1 cellular context compared by ENCODE assay signal in the genomic region with DNA sequence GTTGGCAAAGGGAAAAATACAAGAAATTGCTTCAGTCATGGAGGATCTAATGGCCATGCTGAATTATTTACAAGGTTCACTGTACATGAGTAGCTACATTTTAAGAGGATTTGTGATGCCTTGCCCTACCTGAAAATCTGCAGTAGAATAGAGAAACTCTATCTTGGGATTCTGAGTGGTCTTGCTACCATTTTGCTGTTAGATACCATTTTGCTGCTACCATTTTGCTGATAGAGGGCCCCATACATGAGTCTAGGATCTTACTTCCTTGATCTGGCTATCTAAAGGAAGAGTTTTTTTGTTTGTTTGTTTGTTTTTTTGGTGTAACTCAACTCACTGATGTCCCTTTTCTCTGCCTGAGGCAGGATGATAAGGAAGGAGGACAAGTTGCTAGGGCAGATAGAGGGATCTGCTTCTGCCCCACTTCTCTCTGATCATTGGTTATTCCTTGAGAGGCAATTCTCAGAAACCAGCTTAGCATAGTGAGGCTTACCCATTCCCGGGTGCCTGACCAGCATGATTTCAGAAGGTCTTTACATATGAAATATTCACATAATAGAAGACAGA.
TF ChIP-seq lines count a peak whose summit lies in the region.

No MANE protein-coding gene starts in this region.

TF ChIP-seq in K562, 482 proteins besides CTCF, POLR2A, EP300 and RAD21 (continued from another document and continues in another):
- TF ChIP-seq RAD51 (IDR thresholded peaks at IDR 0.05; ENCODE audit: borderline replicate concordance, low read depth) (no peak), TEAD4 (IDR thresholded peaks at IDR 0.05; ENCODE audit: low read length) (peak; percentile 93), TEAD4 (CRISPR knock-in tag; IDR thresholded peaks at IDR 0.05; ENCODE audit: borderline replicate concordance) (no peak), HMG20B (CRISPR knock-in tag; IDR thresholded peaks at IDR 0.05) (no peak), TSC22D4 (tag; IDR thresholded peaks at IDR 0.05) (no peak), MEIS2 (IDR thresholded peaks at IDR 0.05; ENCODE audit: partially characterized antibody) (peak; percentile 54), CREM (IDR thresholded peaks at IDR 0.05; ENCODE audit: low read depth) (no peak), FOXK1 (CRISPR knock-in tag; IDR thresholded peaks at IDR 0.05; ENCODE audit: borderline replicate concordance) (no peak), SRSF7 (optimal IDR thresholded peaks at IDR 0.05; ENCODE audit: low read depth, low read length) (no peak), JUNB (CRISPR knock-in tag; conservative IDR thresholded peaks at IDR 0.05) (no peak), PTTG1 (tag; IDR thresholded peaks at IDR 0.05; ENCODE audit: low read depth) (no peak), SUPT5H (IDR thresholded peaks at IDR 0.05) (no peak), LEF1 (IDR thresholded peaks at IDR 0.05) (0 out of 2 replicates have a peak, but pooled peaks have one; percentile 26), HEY1 (CRISPR knock-in tag; IDR thresholded peaks at IDR 0.05; ENCODE audit: borderline replicate concordance) (no peak), NCOA4 (IDR thresholded peaks at IDR 0.05; ENCODE audit: partially characterized antibody) (no peak), MAFK (IDR thresholded peaks at IDR 0.05; ENCODE audit: low read length) (no peak), STAT5B (CRISPR knock-in tag; IDR thresholded peaks at IDR 0.05) (no peak), TRIM24 (IDR thresholded peaks at IDR 0.05) (peak; percentile 70 to 76; a peak in 3 of 4 replicates), ZKSCAN1 (IDR thresholded peaks at IDR 0.05; ENCODE audit: low read depth, low read length) (no peak), ZNF274 (IDR thresholded peaks at IDR 0.05; ENCODE audit: borderline replicate concordance, low read depth, low read length) (no peak), ZNF551 (CRISPR knock-in tag; IDR thresholded peaks at IDR 0.05) (no peak), SIN3A (IDR thresholded peaks at IDR 0.05; ENCODE audit: borderline replicate concordance in 2 of 2, control insufficient read depth in 1 of 2, low read depth in 2 of 2, low read length in 2 of 2) (no peak), DDX20 (tag; IDR thresholded peaks at IDR 0.05; ENCODE audit: low read depth) (no peak)
- TF ChIP-seq, protein P1, sequence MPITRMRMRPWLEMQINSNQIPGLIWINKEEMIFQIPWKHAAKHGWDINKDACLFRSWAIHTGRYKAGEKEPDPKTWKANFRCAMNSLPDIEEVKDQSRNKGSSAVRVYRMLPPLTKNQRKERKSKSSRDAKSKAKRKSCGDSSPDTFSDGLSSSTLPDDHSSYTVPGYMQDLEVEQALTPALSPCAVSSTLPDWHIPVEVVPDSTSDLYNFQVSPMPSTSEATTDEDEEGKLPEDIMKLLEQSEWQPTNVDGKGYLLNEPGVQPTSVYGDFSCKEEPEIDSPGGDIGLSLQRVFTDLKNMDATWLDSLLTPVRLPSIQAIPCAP (CRISPR knock-in tag; IDR thresholded peaks at IDR 0.05; ENCODE audit: borderline replicate concordance): no peak
- TF ChIP-seq, protein P2, sequence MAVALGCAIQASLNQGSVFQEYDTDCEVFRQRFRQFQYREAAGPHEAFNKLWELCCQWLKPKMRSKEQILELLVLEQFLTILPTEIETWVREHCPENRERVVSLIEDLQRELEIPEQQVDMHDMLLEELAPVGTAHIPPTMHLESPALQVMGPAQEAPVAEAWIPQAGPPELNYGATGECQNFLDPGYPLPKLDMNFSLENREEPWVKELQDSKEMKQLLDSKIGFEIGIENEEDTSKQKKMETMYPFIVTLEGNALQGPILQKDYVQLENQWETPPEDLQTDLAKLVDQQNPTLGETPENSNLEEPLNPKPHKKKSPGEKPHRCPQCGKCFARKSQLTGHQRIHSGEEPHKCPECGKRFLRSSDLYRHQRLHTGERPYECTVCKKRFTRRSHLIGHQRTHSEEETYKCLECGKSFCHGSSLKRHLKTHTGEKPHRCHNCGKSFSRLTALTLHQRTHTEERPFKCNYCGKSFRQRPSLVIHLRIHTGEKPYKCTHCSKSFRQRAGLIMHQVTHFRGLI (CRISPR knock-in tag; IDR thresholded peaks at IDR 0.05): no peak
- TF ChIP-seq, protein P3, sequence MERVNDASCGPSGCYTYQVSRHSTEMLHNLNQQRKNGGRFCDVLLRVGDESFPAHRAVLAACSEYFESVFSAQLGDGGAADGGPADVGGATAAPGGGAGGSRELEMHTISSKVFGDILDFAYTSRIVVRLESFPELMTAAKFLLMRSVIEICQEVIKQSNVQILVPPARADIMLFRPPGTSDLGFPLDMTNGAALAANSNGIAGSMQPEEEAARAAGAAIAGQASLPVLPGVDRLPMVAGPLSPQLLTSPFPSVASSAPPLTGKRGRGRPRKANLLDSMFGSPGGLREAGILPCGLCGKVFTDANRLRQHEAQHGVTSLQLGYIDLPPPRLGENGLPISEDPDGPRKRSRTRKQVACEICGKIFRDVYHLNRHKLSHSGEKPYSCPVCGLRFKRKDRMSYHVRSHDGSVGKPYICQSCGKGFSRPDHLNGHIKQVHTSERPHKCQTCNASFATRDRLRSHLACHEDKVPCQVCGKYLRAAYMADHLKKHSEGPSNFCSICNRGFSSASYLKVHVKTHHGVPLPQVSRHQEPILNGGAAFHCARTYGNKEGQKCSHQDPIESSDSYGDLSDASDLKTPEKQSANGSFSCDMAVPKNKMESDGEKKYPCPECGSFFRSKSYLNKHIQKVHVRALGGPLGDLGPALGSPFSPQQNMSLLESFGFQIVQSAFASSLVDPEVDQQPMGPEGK (CRISPR knock-in tag; IDR thresholded peaks at IDR 0.05; ENCODE audit: borderline replicate concordance): no peak
- TF ChIP-seq, protein P4, sequence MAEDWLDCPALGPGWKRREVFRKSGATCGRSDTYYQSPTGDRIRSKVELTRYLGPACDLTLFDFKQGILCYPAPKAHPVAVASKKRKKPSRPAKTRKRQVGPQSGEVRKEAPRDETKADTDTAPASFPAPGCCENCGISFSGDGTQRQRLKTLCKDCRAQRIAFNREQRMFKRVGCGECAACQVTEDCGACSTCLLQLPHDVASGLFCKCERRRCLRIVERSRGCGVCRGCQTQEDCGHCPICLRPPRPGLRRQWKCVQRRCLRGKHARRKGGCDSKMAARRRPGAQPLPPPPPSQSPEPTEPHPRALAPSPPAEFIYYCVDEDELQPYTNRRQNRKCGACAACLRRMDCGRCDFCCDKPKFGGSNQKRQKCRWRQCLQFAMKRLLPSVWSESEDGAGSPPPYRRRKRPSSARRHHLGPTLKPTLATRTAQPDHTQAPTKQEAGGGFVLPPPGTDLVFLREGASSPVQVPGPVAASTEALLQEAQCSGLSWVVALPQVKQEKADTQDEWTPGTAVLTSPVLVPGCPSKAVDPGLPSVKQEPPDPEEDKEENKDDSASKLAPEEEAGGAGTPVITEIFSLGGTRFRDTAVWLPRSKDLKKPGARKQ (CRISPR knock-in tag; IDR thresholded peaks at IDR 0.05): no peak
- TF ChIP-seq, protein P5, sequence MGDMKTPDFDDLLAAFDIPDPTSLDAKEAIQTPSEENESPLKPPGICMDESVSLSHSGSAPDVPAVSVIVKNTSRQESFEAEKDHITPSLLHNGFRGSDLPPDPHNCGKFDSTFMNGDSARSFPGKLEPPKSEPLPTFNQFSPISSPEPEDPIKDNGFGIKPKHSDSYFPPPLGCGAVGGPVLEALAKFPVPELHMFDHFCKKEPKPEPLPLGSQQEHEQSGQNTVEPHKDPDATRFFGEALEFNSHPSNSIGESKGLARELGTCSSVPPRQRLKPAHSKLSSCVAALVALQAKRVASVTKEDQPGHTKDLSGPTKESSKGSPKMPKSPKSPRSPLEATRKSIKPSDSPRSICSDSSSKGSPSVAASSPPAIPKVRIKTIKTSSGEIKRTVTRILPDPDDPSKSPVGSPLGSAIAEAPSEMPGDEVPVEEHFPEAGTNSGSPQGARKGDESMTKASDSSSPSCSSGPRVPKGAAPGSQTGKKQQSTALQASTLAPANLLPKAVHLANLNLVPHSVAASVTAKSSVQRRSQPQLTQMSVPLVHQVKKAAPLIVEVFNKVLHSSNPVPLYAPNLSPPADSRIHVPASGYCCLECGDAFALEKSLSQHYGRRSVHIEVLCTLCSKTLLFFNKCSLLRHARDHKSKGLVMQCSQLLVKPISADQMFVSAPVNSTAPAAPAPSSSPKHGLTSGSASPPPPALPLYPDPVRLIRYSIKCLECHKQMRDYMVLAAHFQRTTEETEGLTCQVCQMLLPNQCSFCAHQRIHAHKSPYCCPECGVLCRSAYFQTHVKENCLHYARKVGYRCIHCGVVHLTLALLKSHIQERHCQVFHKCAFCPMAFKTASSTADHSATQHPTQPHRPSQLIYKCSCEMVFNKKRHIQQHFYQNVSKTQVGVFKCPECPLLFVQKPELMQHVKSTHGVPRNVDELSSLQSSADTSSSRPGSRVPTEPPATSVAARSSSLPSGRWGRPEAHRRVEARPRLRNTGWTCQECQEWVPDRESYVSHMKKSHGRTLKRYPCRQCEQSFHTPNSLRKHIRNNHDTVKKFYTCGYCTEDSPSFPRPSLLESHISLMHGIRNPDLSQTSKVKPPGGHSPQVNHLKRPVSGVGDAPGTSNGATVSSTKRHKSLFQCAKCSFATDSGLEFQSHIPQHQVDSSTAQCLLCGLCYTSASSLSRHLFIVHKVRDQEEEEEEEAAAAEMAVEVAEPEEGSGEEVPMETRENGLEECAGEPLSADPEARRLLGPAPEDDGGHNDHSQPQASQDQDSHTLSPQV (IDR thresholded peaks at IDR 0.05): peak; percentile 65; the same call in 1 of the 2 replicates
- TF ChIP-seq, protein P6, sequence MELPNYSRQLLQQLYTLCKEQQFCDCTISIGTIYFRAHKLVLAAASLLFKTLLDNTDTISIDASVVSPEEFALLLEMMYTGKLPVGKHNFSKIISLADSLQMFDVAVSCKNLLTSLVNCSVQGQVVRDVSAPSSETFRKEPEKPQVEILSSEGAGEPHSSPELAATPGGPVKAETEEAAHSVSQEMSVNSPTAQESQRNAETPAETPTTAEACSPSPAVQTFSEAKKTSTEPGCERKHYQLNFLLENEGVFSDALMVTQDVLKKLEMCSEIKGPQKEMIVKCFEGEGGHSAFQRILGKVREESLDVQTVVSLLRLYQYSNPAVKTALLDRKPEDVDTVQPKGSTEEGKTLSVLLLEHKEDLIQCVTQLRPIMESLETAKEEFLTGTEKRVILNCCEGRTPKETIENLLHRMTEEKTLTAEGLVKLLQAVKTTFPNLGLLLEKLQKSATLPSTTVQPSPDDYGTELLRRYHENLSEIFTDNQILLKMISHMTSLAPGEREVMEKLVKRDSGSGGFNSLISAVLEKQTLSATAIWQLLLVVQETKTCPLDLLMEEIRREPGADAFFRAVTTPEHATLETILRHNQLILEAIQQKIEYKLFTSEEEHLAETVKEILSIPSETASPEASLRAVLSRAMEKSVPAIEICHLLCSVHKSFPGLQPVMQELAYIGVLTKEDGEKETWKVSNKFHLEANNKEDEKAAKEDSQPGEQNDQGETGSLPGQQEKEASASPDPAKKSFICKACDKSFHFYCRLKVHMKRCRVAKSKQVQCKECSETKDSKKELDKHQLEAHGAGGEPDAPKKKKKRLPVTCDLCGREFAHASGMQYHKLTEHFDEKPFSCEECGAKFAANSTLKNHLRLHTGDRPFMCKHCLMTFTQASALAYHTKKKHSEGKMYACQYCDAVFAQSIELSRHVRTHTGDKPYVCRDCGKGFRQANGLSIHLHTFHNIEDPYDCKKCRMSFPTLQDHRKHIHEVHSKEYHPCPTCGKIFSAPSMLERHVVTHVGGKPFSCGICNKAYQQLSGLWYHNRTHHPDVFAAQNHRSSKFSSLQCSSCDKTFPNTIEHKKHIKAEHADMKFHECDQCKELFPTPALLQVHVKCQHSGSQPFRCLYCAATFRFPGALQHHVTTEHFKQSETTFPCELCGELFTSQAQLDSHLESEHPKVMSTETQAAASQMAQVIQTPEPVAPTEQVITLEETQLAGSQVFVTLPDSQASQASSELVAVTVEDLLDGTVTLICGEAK (IDR thresholded peaks at IDR 0.05): no peak
- TF ChIP-seq, protein P6 (CRISPR knock-in tag; IDR thresholded peaks at IDR 0.05): no peak
- TF ChIP-seq, protein P7, sequence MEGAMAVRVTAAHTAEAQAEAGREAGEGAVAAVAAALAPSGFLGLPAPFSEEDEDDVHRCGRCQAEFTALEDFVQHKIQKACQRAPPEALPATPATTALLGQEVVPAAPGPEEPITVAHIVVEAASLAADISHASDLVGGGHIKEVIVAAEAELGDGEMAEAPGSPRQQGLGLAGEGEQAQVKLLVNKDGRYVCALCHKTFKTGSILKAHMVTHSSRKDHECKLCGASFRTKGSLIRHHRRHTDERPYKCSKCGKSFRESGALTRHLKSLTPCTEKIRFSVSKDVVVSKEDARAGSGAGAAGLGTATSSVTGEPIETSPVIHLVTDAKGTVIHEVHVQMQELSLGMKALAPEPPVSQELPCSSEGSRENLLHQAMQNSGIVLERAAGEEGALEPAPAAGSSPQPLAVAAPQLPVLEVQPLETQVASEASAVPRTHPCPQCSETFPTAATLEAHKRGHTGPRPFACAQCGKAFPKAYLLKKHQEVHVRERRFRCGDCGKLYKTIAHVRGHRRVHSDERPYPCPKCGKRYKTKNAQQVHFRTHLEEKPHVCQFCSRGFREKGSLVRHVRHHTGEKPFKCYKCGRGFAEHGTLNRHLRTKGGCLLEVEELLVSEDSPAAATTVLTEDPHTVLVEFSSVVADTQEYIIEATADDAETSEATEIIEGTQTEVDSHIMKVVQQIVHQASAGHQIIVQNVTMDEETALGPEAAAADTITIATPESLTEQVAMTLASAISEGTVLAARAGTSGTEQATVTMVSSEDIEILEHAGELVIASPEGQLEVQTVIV (CRISPR knock-in tag; IDR thresholded peaks at IDR 0.05; ENCODE audit: borderline replicate concordance): no peak
- TF ChIP-seq, protein P8, sequence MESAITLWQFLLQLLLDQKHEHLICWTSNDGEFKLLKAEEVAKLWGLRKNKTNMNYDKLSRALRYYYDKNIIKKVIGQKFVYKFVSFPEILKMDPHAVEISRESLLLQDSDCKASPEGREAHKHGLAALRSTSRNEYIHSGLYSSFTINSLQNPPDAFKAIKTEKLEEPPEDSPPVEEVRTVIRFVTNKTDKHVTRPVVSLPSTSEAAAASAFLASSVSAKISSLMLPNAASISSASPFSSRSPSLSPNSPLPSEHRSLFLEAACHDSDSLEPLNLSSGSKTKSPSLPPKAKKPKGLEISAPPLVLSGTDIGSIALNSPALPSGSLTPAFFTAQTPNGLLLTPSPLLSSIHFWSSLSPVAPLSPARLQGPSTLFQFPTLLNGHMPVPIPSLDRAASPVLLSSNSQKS (CRISPR knock-in tag; IDR thresholded peaks at IDR 0.05): no peak
